Comparison of ENCODE assay signal across 18 cellular contexts in the genomic region with DNA sequence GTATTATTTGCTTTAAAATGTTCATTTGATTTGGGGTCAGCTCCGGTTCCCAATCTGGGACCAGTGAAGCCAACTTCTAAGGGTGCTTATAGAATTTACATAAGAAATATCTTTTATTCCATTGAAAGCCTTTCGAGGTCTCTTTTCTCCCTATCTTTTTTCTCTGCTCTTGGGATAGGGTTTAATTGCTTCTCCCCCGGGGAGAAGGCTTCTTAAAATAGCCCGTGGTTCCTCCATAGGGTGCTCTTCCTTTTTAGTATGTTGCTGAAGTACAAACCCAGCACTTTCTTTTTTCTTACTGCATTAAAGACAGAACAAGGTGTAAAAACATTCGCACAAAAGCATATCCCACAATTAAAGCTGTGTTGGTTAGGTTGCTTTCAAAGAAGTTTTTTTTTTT.
A peak's percentile ranks its signal among the peaks of the same experiment; 100 is the strongest.
DNase-seq lines count a peak whose midpoint lies in the region; ATAC-seq and TF ChIP-seq lines count a peak whose summit lies in the region.
"Had no signal": no experiment of that assay in that cellular context is flagged by ENCODE, and none has a peak within 500 bp of the region (broad histone marks: within the 10 kb centered on the region; RNA-seq: fewer than 3 reads in every experiment).

No MANE protein-coding gene starts in this region.

- H3K9me3 Mint-ChIP-seq in endodermal cell, result no peaks in the 10 kb centered on the region
- H3K9me3 Mint-ChIP-seq in nephron, result no peaks in the 10 kb centered on the region
- H3K9me3 Mint-ChIP-seq: activated CD4-positive, alpha-beta T cell treated with anti-CD3 and anti-CD28 coated beads, Interleukin-2, amount 10 ng/mL, durations not matched to agents 7 days and 5 days; immature natural killer cell; memory B cell; stimulated activated naive B cell treated with anti-CD40 and anti-IgM and Interleukin-4, amounts not matched to agents 10 μg/mL and 1 μg/mL and 100 μg/mL, for 72 hours had no signal

- H3K27ac Mint-ChIP-seq in endodermal cell (no peak overlapping the region), nephron (peak overlapping the region in 1 of 3 experiments; percentile 5), T-helper 17 cell (no peak overlapping the region)
- H3K27ac Mint-ChIP-seq: activated CD4-positive, alpha-beta T cell treated with anti-CD3 and anti-CD28 coated beads, Interleukin-2, amount 10 ng/mL, durations not matched to agents 7 days and 5 days; immature natural killer cell; memory B cell; stimulated activated naive B cell treated with anti-CD40 and anti-IgM and Interleukin-4, amounts not matched to agents 10 μg/mL and 1 μg/mL and 100 μg/mL, for 72 hours had no signal

- no peaks in the 10 kb centered on the region for H3K4me1 ChIP-seq in endodermal cell (ENCODE audit: control insufficient read depth, insufficient read depth, low read length)
- H3K4me1 ChIP-seq in thoracic aorta (ENCODE audit: control insufficient read depth in 1 of 2, low read depth in 2 of 2), result no peaks in the 10 kb centered on the region
- no peaks in the 10 kb centered on the region for H3K4me1 ChIP-seq in foreskin keratinocyte
- H3K4me1 ChIP-seq: gastrocnemius medialis had no signal

- DNase-seq in NCI-H2107 treated with DMSO at 0.1 percent for 48 hours (lab: John Stamatoyannopoulos, UW; ENCODE audit: unreplicated experiment), result peak; percentile 76
- no peak for DNase-seq in NCI-H2107 (lab: John Stamatoyannopoulos, UW)
- no peak for DNase-seq in endodermal cell
- no peak for DNase-seq in thoracic aorta (ENCODE audit: low spot score)
- no peak for DNase-seq in T-helper 17 cell
- no peak for DNase-seq in foreskin keratinocyte
- no peak for DNase-seq in LoVo (ENCODE audit: low spot score)
- DNase-seq: activated CD4-positive, alpha-beta T cell treated with anti-CD3 and anti-CD28 coated beads, Interleukin-2, amount 10 ng/mL, durations not matched to agents 7 days and 5 days; activated T-cell treated with anti-CD3 and anti-CD28 coated beads, Interleukin-2, amount 50 U/mL, for 48 hours; cerebellar nuclear complex; gastrocnemius medialis; immature natural killer cell; MG63; stimulated activated naive B cell treated with anti-CD40 and anti-IgM and Interleukin-4, amounts not matched to agents 10 μg/mL and 1 μg/mL and 100 μg/mL, for 72 hours had no signal

- no peak overlapping the region for H3K9ac ChIP-seq in endodermal cell (ENCODE audit: extremely low read depth, low read length, poor library complexity, severe bottlenecking)

- H3K27me3 Mint-ChIP-seq in endodermal cell (ENCODE audit: insufficient read depth) (no peaks in the 10 kb centered on the region), nephron (ENCODE audit: low read depth) (peaks cover 23% of the 10 kb centered on the region), T-helper 17 cell (peaks cover 30% of the 10 kb centered on the region)

- H3K4me1 Mint-ChIP-seq in endodermal cell (peaks cover 33% of the 10 kb centered on the region), nephron (peaks cover 36% of the 10 kb centered on the region), T-helper 17 cell (peaks cover 3% of the 10 kb centered on the region)
- H3K4me1 Mint-ChIP-seq: activated CD4-positive, alpha-beta T cell treated with anti-CD3 and anti-CD28 coated beads, Interleukin-2, amount 10 ng/mL, durations not matched to agents 7 days and 5 days; immature natural killer cell had no signal

- peak overlapping the region; percentile 17 for H3K4me3 Mint-ChIP-seq in endodermal cell
- peak overlapping the region; percentile 69 to 76 (median 72) for H3K4me3 Mint-ChIP-seq in nephron
- H3K4me3 Mint-ChIP-seq in T-helper 17 cell, result no peak overlapping the region
- H3K4me3 Mint-ChIP-seq: activated CD4-positive, alpha-beta T cell treated with anti-CD3 and anti-CD28 coated beads, Interleukin-2, amount 10 ng/mL, durations not matched to agents 7 days and 5 days; immature natural killer cell; memory B cell had no signal

- ATAC-seq in thoracic aorta (ENCODE audit: insufficient number of reproducible peaks, low FRiP score, low read depth) (no peak), T-helper 17 cell (no peak), foreskin keratinocyte (no peak)
- ATAC-seq: HCT116; Panc1; stimulated activated naive B cell treated with anti-CD40 and anti-IgM and Interleukin-4, amounts not matched to agents 10 μg/mL and 1 μg/mL and 100 μg/mL, for 72 hours had no signal

- H3K4me3 ChIP-seq in endodermal cell (ENCODE audit: low read length) (peak overlapping the region; percentile 74), thoracic aorta (peak overlapping the region; percentile 60)
- H3K4me3 ChIP-seq: MG63 had no signal

- H3K36me3 Mint-ChIP-seq in endodermal cell (ENCODE audit: low read depth), result no peaks in the 10 kb centered on the region
- H3K36me3 Mint-ChIP-seq in nephron (ENCODE audit: low read depth), result no peaks in the 10 kb centered on the region
- peaks cover 3% of the 10 kb centered on the region for H3K36me3 Mint-ChIP-seq in T-helper 17 cell (ENCODE audit: low read depth)
- H3K36me3 Mint-ChIP-seq: immature natural killer cell; memory B cell; stimulated activated naive B cell treated with anti-CD40 and anti-IgM and Interleukin-4, amounts not matched to agents 10 μg/mL and 1 μg/mL and 100 μg/mL, for 72 hours had no signal

- WGBS in endodermal cell (ENCODE audit: insufficient coverage in 1 of 2, insufficient read length in 1 of 2), 2 experiments, result 0 to 37% methylated on average over 1 to 5 of the region's 5 CpGs

- no peak overlapping the region for H3K27ac ChIP-seq in endodermal cell (ENCODE audit: low read depth, low read length)
- no peak overlapping the region for H3K27ac ChIP-seq in thoracic aorta
- no peak overlapping the region for H3K27ac ChIP-seq in foreskin keratinocyte
- H3K27ac ChIP-seq: gastrocnemius medialis had no signal

- no peak for TF ChIP-seq CTCF in endodermal cell (conservative IDR thresholded peaks at IDR 0.05)
- TF ChIP-seq CTCF in nephron (IDR thresholded peaks at IDR 0.05; ENCODE audit: unreplicated experiment in 3 of 3), result no peak
- no peak for TF ChIP-seq CTCF in thoracic aorta (IDR thresholded peaks at IDR 0.05)
- no peak for TF ChIP-seq CTCF in foreskin keratinocyte (conservative IDR thresholded peaks at IDR 0.05)

- no peaks in the 10 kb centered on the region for H3K36me3 ChIP-seq in endodermal cell (ENCODE audit: control insufficient read depth, insufficient read depth, low read length)
- no peaks in the 10 kb centered on the region for H3K36me3 ChIP-seq in thoracic aorta
- H3K36me3 ChIP-seq: gastrocnemius medialis, MG63 had no signal

- H3K27me3 ChIP-seq in endodermal cell (ENCODE audit: control insufficient read depth, insufficient read depth, low read length, poor library complexity, severe bottlenecking) (no peaks in the 10 kb centered on the region), thoracic aorta (replicated peaks; ENCODE audit: insufficient read depth) (no peaks in the 10 kb centered on the region), foreskin keratinocyte (peaks cover 19% of the 10 kb centered on the region)
- H3K27me3 ChIP-seq: gastrocnemius medialis had no signal

- no peaks in the 10 kb centered on the region for H3K9me3 ChIP-seq in endodermal cell (ENCODE audit: control insufficient read depth, low read length)
- H3K9me3 ChIP-seq in thoracic aorta, result no peaks in the 10 kb centered on the region
- H3K9me3 ChIP-seq in T-helper 17 cell (ENCODE audit: control insufficient read depth, low read length, poor library complexity, severe bottlenecking), result no peaks in the 10 kb centered on the region
- H3K9me3 ChIP-seq: gastrocnemius medialis, MG63 had no signal
